8 cellular contexts compared by ENCODE assay signal in genomic region chr2:222424729-222425671, GRCh38. TPM values are rescaled to one million over a fixed set of nuclear protein-coding genes. Genes with fewer than 3 reads are reported as not detected.
DNase-seq lines count a peak whose midpoint lies in the region; ATAC-seq and TF ChIP-seq lines count a peak whose summit lies in the region.

No MANE protein-coding gene starts in this region.

- WGBS in mesenchymal stem cell, result 10% methylated on average over 60 of the region's 74 CpGs
- WGBS in suprapubic skin, result 40% methylated on average over 36 of the region's 74 CpGs

- no peak overlapping the region for H3K4ac ChIP-seq in mesenchymal stem cell (ENCODE audit: low read depth in 1 of 2, low read length in 2 of 2)

- H3K27me3 ChIP-seq in mesenchymal stem cell (ENCODE audit: control insufficient read depth in 1 of 2, insufficient read depth in 1 of 2, low read length in 2 of 2) (peaks cover 36 to 58% of the 10 kb centered on the region in 2 experiments), suprapubic skin (peaks cover 38% of the 10 kb centered on the region)

- H2BK5ac ChIP-seq in mesenchymal stem cell (ENCODE audit: low read depth, low read length, poor library complexity, severe bottlenecking), result no peak overlapping the region

- H3K36me3 ChIP-seq in mesenchymal stem cell (ENCODE audit: control insufficient read depth in 1 of 2, insufficient read depth in 2 of 2, low read depth in 1 of 2, low read length in 2 of 2) (no peaks in the 10 kb centered on the region), suprapubic skin (no peaks in the 10 kb centered on the region)

- no peak overlapping the region for H4K8ac ChIP-seq in mesenchymal stem cell (ENCODE audit: low read length)

- no peak overlapping the region for H2AFZ ChIP-seq in mesenchymal stem cell (ENCODE audit: low read depth, low read length)

- peak overlapping the region in 1 of 2 experiments; percentile 48 for H3K4me3 ChIP-seq in mesenchymal stem cell (ENCODE audit: insufficient read depth in 1 of 2, low read depth in 1 of 2, low read length in 2 of 2)
- peak overlapping the region; percentile 67 for H3K4me3 ChIP-seq in suprapubic skin

- peak overlapping the region; percentile 77 for H3K27ac ChIP-seq in cingulate gyrus (ENCODE audit: low read depth, low read length)
- H3K27ac ChIP-seq in mesenchymal stem cell (ENCODE audit: low read length, poor library complexity, severe bottlenecking), result no peak overlapping the region
- H3K27ac ChIP-seq in suprapubic skin, result peak overlapping the region; percentile 87

- H3K4me1 ChIP-seq in mesenchymal stem cell (ENCODE audit: control insufficient read depth, insufficient read depth, low read depth, low read length) (peaks cover 17% of the 10 kb centered on the region), suprapubic skin (peaks cover 30% of the 10 kb centered on the region)

- H4K91ac ChIP-seq in mesenchymal stem cell (ENCODE audit: low read length), result no peak overlapping the region

- peak overlapping the region; percentile 68 for H2BK15ac ChIP-seq in mesenchymal stem cell (ENCODE audit: low read depth, poor library complexity, severe bottlenecking)

- no peak for TF ChIP-seq CTCF in suprapubic skin (IDR thresholded peaks at IDR 0.05)

- H3K14ac ChIP-seq in mesenchymal stem cell (ENCODE audit: low read length in 2 of 2), result no peak overlapping the region

- peaks cover 17% of the 10 kb centered on the region for H3K36me3 Mint-ChIP-seq in T-helper 1 cell treated with Interleukin-12 subunit alpha and Interleukin-12 subunit beta and Interleukin-4 antibody, amounts not matched to agents 30 μg/mL and 1 μg/mL, for 36 hours (ENCODE audit: low read depth)

- no peak for TF ChIP-seq EP300 in suprapubic skin (IDR thresholded peaks at IDR 0.05)

- peak overlapping the region; percentile 91 for H3K27ac Mint-ChIP-seq in T-helper 1 cell treated with Interleukin-12 subunit alpha and Interleukin-12 subunit beta and Interleukin-4 antibody, amounts not matched to agents 30 μg/mL and 1 μg/mL, for 36 hours

- no peak overlapping the region for H2BK12ac ChIP-seq in mesenchymal stem cell (ENCODE audit: low read length in 2 of 2)

- TF ChIP-seq POLR2A in suprapubic skin (IDR thresholded peaks at IDR 0.05), result no peak

- ATAC-seq in GM18519 (IDR thresholded peaks at IDR 0.05; ENCODE audit: low FRiP score, unreplicated experiment) (peak; percentile 20), HG02642 (IDR thresholded peaks at IDR 0.05; ENCODE audit: poor library complexity, unreplicated experiment) (peak; percentile 20), HG03469 (IDR thresholded peaks at IDR 0.05; ENCODE audit: unreplicated experiment) (no peak)

- no peak for DNase-seq in mesenchymal stem cell
- DNase-seq in suprapubic skin (ENCODE audit: low spot score in 2 of 2), result no peak
- DNase-seq in globus pallidus (ENCODE audit: low spot score), result no peak

- H2AK5ac ChIP-seq in mesenchymal stem cell (ENCODE audit: low read length, severe bottlenecking), result no peak overlapping the region

- H3K4me1 Mint-ChIP-seq in T-helper 1 cell treated with Interleukin-12 subunit alpha and Interleukin-12 subunit beta and Interleukin-4 antibody, amounts not matched to agents 30 μg/mL and 1 μg/mL, for 36 hours (ENCODE audit: low read depth), result peaks cover 38% of the 10 kb centered on the region

- H3K23ac ChIP-seq in mesenchymal stem cell (ENCODE audit: low read length in 2 of 2), result peak overlapping the region in 1 of 2 experiments; percentile 36

- H3K9me3 Mint-ChIP-seq in T-helper 1 cell treated with Interleukin-12 subunit alpha and Interleukin-12 subunit beta and Interleukin-4 antibody, amounts not matched to agents 30 μg/mL and 1 μg/mL, for 36 hours, result peaks cover 9% of the 10 kb centered on the region

- H3K9ac ChIP-seq in mesenchymal stem cell (ENCODE audit: low read length), result no peak overlapping the region

- H2BK120ac ChIP-seq in mesenchymal stem cell (ENCODE audit: low read depth, low read length), result no peak overlapping the region

- no peaks in the 10 kb centered on the region for H3K79me1 ChIP-seq in mesenchymal stem cell (replicated peaks; ENCODE audit: low read length, poor library complexity, severe bottlenecking)

- no peak overlapping the region for H3K18ac ChIP-seq in mesenchymal stem cell (ENCODE audit: low read depth in 1 of 2, low read length in 2 of 2)

- H3K9me3 ChIP-seq in mesenchymal stem cell (ENCODE audit: control insufficient read depth, low read length) (peaks cover 8% of the 10 kb centered on the region), suprapubic skin (no peaks in the 10 kb centered on the region)

- H3K4me3 Mint-ChIP-seq in T-helper 1 cell treated with Interleukin-12 subunit alpha and Interleukin-12 subunit beta and Interleukin-4 antibody, amounts not matched to agents 30 μg/mL and 1 μg/mL, for 36 hours, result peak overlapping the region; percentile 91

- peak overlapping the region; percentile 90 for H3K4me2 ChIP-seq in mesenchymal stem cell (ENCODE audit: low read length, poor library complexity, severe bottlenecking)

- peaks cover 43% of the 10 kb centered on the region for H3K27me3 Mint-ChIP-seq in T-helper 1 cell treated with Interleukin-12 subunit alpha and Interleukin-12 subunit beta and Interleukin-4 antibody, amounts not matched to agents 30 μg/mL and 1 μg/mL, for 36 hours (ENCODE audit: low read depth)

RNA-seq across cellular contexts. Expression of gene SGPP2, which starts 0.7 kb away (rescaled TPM):
- polyA plus RNA-seq in mesenchymal stem cell (2013, experiment 1 of 2), result 0.03 TPM
- 0.04 TPM for polyA plus RNA-seq in mesenchymal stem cell (2013, experiment 2 of 2)
- 10 to 100 TPM; 27.3 to 65.6 (median 49.0) TPM for total RNA-seq in suprapubic skin
